23 cellular contexts compared by ENCODE assay signal in the genomic region with DNA sequence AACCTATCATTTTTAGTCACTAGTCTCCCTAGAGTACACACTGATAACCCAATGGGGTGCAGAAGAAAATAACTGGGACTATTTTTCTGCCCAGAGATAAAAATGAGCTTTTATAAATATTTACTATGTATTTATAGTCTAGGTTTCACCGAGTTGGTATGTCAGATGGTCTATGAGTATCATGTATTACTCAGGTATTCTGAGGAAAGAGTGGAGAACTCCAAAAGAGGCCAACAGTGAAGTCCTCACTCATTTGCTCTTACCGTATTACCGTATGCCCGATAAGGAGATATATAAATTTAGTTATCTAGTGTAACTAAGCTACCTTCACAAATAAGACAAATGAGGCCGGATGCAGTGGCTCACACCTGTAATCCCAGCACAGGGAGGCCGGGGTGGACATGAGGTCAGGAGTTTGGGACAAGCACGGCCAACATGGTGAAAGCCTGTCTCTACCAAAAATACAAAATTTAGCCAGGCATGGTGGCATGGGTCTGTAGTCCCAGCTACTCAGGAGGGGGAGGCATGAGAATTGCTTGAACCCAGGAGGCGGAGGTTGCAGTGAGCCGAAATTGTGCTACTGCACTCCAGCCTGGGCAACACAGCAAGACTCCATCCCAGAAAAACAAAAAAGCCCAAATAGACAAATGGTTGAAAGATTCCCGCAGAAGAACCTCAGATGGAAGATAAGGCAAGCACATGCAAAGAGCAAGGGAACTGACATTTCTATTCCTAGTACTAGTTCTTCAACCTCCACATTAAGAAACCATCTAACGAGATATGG. TPM values are rescaled to one million over a fixed set of nuclear protein-coding genes. Genes with fewer than 3 reads are reported as not detected.
"Had no signal": no experiment of that assay in that cellular context is flagged by ENCODE, and none has a peak within 500 bp of the region (broad histone marks: within the 10 kb centered on the region; RNA-seq: fewer than 3 reads in every experiment).

No MANE protein-coding gene starts in this region.

- H3K27ac ChIP-seq: body of pancreas, cardiac muscle cell, heart right ventricle, suprapubic skin, tibial nerve had no signal

- H3K27me3 Mint-ChIP-seq: activated CD4-positive, alpha-beta memory T cell treated with anti-CD3 and anti-CD28 coated beads, Interleukin-2, amount 10 ng/mL, durations not matched to agents 7 days and 5 days; dendritic cell treated with granulocyte-macrophage colony-stimulating factor and Interleukin-4, amounts not matched to agents 40 ng/mL and 50 ng/mL, for 4 days; progenitor cell of endocrine pancreas; stimulated activated naive CD8-positive, alpha-beta T cell treated with anti-CD3 and anti-CD28 coated beads, Interleukin-15, amount 100 ng/mL, for 72 hours; T-cell had no signal

- DNase-seq: activated CD4-positive, alpha-beta memory T cell treated with anti-CD3 and anti-CD28 coated beads, Interleukin-2, amount 10 ng/mL, durations not matched to agents 7 days and 5 days; activated naive CD4-positive, alpha-beta T cell treated with Interleukin-2 at 50 U/mL for 16 hours; anterior cingulate cortex; body of pancreas; effector CD4-positive, alpha-beta T cell; heart right ventricle; islet precursor cell; left cardiac atrium; natural killer cell; stimulated activated CD4-positive, alpha-beta T cell treated with anti-CD3 and anti-CD28 coated beads, Interleukin-1b, Interleukin-23, amount 100 ng/mL, for 48 hours; stimulated activated naive CD8-positive, alpha-beta T cell treated with anti-CD3 and anti-CD28 coated beads, Interleukin-15, amount 100 ng/mL, for 72 hours; T-cell; T-helper 9 cell had no signal

- H3K9me3 Mint-ChIP-seq: activated CD4-positive, alpha-beta memory T cell treated with anti-CD3 and anti-CD28 coated beads, Interleukin-2, amount 10 ng/mL, durations not matched to agents 7 days and 5 days; activated T-helper 2 cell treated with anti-CD3 and anti-CD28 coated beads, Interferon-gamma antibody, Interleukin-2, Interleukin-4, amounts not matched to agents 10 μg/mL and 5 μg/mL and 100 μg/mL, durations not matched to agents 14 hours and 24 hours and 36 hours; dendritic cell treated with granulocyte-macrophage colony-stimulating factor and Interleukin-4, amounts not matched to agents 40 ng/mL and 50 ng/mL, for 4 days; natural killer cell; stimulated activated naive CD8-positive, alpha-beta T cell treated with anti-CD3 and anti-CD28 coated beads, Interleukin-15, amount 100 ng/mL, for 72 hours; T-cell had no signal

- H3K4me3 ChIP-seq: body of pancreas, cardiac muscle cell, heart right ventricle, suprapubic skin, tibial nerve had no signal

- H3K9me3 ChIP-seq: body of pancreas, heart right ventricle, suprapubic skin, tibial nerve had no signal

- ATAC-seq: body of pancreas; left cardiac atrium; stimulated activated naive CD8-positive, alpha-beta T cell treated with anti-CD3 and anti-CD28 coated beads, Interleukin-15, amount 100 ng/mL, for 72 hours; T-cell had no signal

- H3K27me3 ChIP-seq: body of pancreas, cardiac muscle cell, heart right ventricle, suprapubic skin, tibial nerve had no signal

- H3K4me3 Mint-ChIP-seq: activated CD4-positive, alpha-beta memory T cell treated with anti-CD3 and anti-CD28 coated beads, Interleukin-2, amount 10 ng/mL, durations not matched to agents 7 days and 5 days; dendritic cell treated with granulocyte-macrophage colony-stimulating factor and Interleukin-4, amounts not matched to agents 40 ng/mL and 50 ng/mL, for 4 days; natural killer cell; stimulated activated naive CD8-positive, alpha-beta T cell treated with anti-CD3 and anti-CD28 coated beads, Interleukin-15, amount 100 ng/mL, for 72 hours; T-cell had no signal

- H3K27ac Mint-ChIP-seq: activated CD4-positive, alpha-beta memory T cell treated with anti-CD3 and anti-CD28 coated beads, Interleukin-2, amount 10 ng/mL, durations not matched to agents 7 days and 5 days; dendritic cell treated with granulocyte-macrophage colony-stimulating factor and Interleukin-4, amounts not matched to agents 40 ng/mL and 50 ng/mL, for 4 days had no signal

RNA-seq across cellular contexts. Expression of a gene that starts 46.8 kb away (rescaled TPM):
- total RNA-seq: activated CD4-positive, alpha-beta memory T cell treated with anti-CD3 and anti-CD28 coated beads, Interleukin-2, amount 10 ng/mL, durations not matched to agents 7 days and 5 days; activated T-helper 2 cell treated with anti-CD3 and anti-CD28 coated beads, Interferon-gamma antibody, Interleukin-2, Interleukin-4, amounts not matched to agents 10 μg/mL and 5 μg/mL and 100 μg/mL, durations not matched to agents 14 hours and 24 hours and 36 hours; body of pancreas; cardiac muscle cell; epithelial cell of proximal tubule; fibroblast of villous mesenchyme; left cardiac atrium; liver; natural killer cell; osteocyte; progenitor cell of endocrine pancreas; suprapubic skin; tibial nerve had no signal
- polyA plus RNA-seq: cardiac muscle cell, heart right ventricle had no signal
